In the genomic region with DNA sequence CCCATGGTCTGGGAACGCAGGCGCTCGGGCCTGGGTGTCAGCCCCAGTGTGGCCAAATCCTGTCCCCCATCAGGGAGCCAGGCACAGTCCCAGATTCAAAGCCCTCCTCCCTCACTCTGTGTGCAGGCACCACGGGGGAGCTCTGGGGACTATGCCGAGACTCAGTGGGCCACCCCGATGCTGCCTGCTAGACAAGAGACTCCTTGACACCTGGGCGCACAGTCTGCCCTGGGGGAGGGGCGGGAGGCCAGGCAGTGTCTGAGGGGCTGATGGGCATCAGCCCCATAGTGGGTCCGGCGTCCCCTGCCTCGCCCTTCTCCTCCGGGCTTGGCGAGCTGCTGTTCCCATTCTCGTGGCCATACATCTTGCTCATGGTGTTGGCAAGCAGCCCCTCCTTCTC, we compare ENCODE assay signal across 36 cellular contexts. TPM values are rescaled to one million over a fixed set of nuclear protein-coding genes. Genes with fewer than 3 reads are reported as not detected.
"Had no signal": no experiment of that assay in that cellular context is flagged by ENCODE, and none has a peak within 500 bp of the region (broad histone marks: within the 10 kb centered on the region; RNA-seq: fewer than 3 reads in every experiment).

No MANE protein-coding gene starts in this region.

- ATAC-seq: activated CD8-positive, alpha-beta memory T cell treated with anti-CD3 and anti-CD28 coated beads, Interleukin-2, amount 10 ng/mL, durations not matched to agents 7 days and 5 days had no signal

- H3K4me1 ChIP-seq: ascending aorta had no signal

- H2AFZ ChIP-seq: PC-9 had no signal

- H3K4me3 ChIP-seq: ascending aorta, cardiac muscle cell, PC-9 had no signal

- H3K4me2 ChIP-seq: KMS-11, PC-9 had no signal

- H3K4me1 Mint-ChIP-seq: activated naive CD8-positive, alpha-beta T cell treated with anti-CD3 and anti-CD28 coated beads, Interleukin-2, amount 10 ng/mL, durations not matched to agents 7 days and 5 days had no signal

- DNase-seq: activated CD4-positive, alpha-beta memory T cell treated with anti-CD3 and anti-CD28 coated beads, Interleukin-2, amount 10 ng/mL, durations not matched to agents 7 days and 5 days; activated CD4-positive, alpha-beta T cell treated with anti-CD3 and anti-CD28 coated beads for 1 hour; activated CD4-positive, alpha-beta T cell treated with anti-CD3 and anti-CD28 coated beads for 48 hours; activated CD4-positive, CD25-positive, alpha-beta regulatory T cell; activated CD8-positive, alpha-beta memory T cell treated with anti-CD3 and anti-CD28 coated beads for 24 hours; activated CD8-positive, alpha-beta memory T cell treated with anti-CD3 and anti-CD28 coated beads, Interleukin-2, amount 10 ng/mL, durations not matched to agents 7 days and 5 days; activated CD8-positive, alpha-beta memory T cell treated with anti-CD3 and anti-CD28 coated beads, Interleukin-2, amount 50 U/mL, for 48 hours; activated effector memory CD4-positive, alpha-beta T cell treated with Interleukin-2 at 50 U/mL for 16 hours; activated naive CD8-positive, alpha-beta T cell treated with anti-CD3 and anti-CD28 coated beads, Interleukin-2, amount 10 ng/mL, durations not matched to agents 7 days and 5 days; activated T-cell treated with anti-CD3 and anti-CD28 coated beads, Interleukin-2, amount 50 U/mL, for 48 hours; amygdala; MM.1S; MV-4-11; NCI-H1092; NCI-H1436 treated with DMSO at 0.1 percent for 48 hours; NCI-H1694 treated with DMSO at 0.1 percent for 48 hours; NCI-H2029; NCI-H2171; NCI-H510A; NCI-H526; NCI-H748 treated with DMSO at 0.1 percent for 48 hours; NK-92 treated with Interleukin-12 subunit alpha and Interleukin-12 subunit beta, amount 100 ng/mL, for 24 hours; PC-9; Right ventricle myocardium superior; T1000; WERI-Rb-1 had no signal

- H3K36me3 ChIP-seq: ascending aorta, cardiac muscle cell, WERI-Rb-1 had no signal

- H3K27me3 Mint-ChIP-seq: activated naive CD4-positive, alpha-beta T cell treated with anti-CD3 and anti-CD28 coated beads, Interleukin-2, amount 50 U/mL, for 24 hours had no signal

- H3K9me3 Mint-ChIP-seq: activated CD4-positive, alpha-beta memory T cell treated with anti-CD3 and anti-CD28 coated beads, Interleukin-2, amount 10 ng/mL, durations not matched to agents 7 days and 5 days; activated naive CD4-positive, alpha-beta T cell treated with anti-CD3 and anti-CD28 coated beads, Interleukin-2, amount 50 U/mL, for 24 hours; activated naive CD8-positive, alpha-beta T cell treated with anti-CD3 and anti-CD28 coated beads, Interleukin-2, amount 10 ng/mL, durations not matched to agents 7 days and 5 days had no signal

- H3K9me3 ChIP-seq: ascending aorta had no signal

- H3K36me3 Mint-ChIP-seq: activated CD8-positive, alpha-beta memory T cell treated with anti-CD3 and anti-CD28 coated beads, Interleukin-2, amount 10 ng/mL, durations not matched to agents 7 days and 5 days; activated naive CD4-positive, alpha-beta T cell treated with anti-CD3 and anti-CD28 coated beads, Interleukin-2, amount 50 U/mL, for 24 hours; activated naive CD8-positive, alpha-beta T cell treated with anti-CD3 and anti-CD28 coated beads, Interleukin-2, amount 10 ng/mL, durations not matched to agents 7 days and 5 days had no signal

- H3K27me3 ChIP-seq: ascending aorta, cardiac muscle cell had no signal

- H3K27ac Mint-ChIP-seq: activated CD4-positive, alpha-beta memory T cell treated with anti-CD3 and anti-CD28 coated beads, Interleukin-2, amount 10 ng/mL, durations not matched to agents 7 days and 5 days; activated CD8-positive, alpha-beta memory T cell treated with anti-CD3 and anti-CD28 coated beads, Interleukin-2, amount 10 ng/mL, durations not matched to agents 7 days and 5 days; activated naive CD4-positive, alpha-beta T cell treated with anti-CD3 and anti-CD28 coated beads, Interleukin-2, amount 50 U/mL, for 24 hours; activated naive CD8-positive, alpha-beta T cell treated with anti-CD3 and anti-CD28 coated beads, Interleukin-2, amount 10 ng/mL, durations not matched to agents 7 days and 5 days had no signal

- H3K27ac ChIP-seq: ascending aorta, cardiac muscle cell, KMS-11, PC-9, RWPE1, WERI-Rb-1 had no signal

- H3K4me3 Mint-ChIP-seq: activated CD4-positive, alpha-beta memory T cell treated with anti-CD3 and anti-CD28 coated beads, Interleukin-2, amount 10 ng/mL, durations not matched to agents 7 days and 5 days; activated CD8-positive, alpha-beta memory T cell treated with anti-CD3 and anti-CD28 coated beads, Interleukin-2, amount 10 ng/mL, durations not matched to agents 7 days and 5 days; activated naive CD4-positive, alpha-beta T cell treated with anti-CD3 and anti-CD28 coated beads, Interleukin-2, amount 50 U/mL, for 24 hours; activated naive CD8-positive, alpha-beta T cell treated with anti-CD3 and anti-CD28 coated beads, Interleukin-2, amount 10 ng/mL, durations not matched to agents 7 days and 5 days had no signal

- H3K9ac ChIP-seq: KMS-11 had no signal

RNA-seq across cellular contexts. Expression of a gene that starts 8.5 kb away (rescaled TPM):
- total RNA-seq: ascending aorta, cardiac muscle cell, LHCN-M2, PC-9 had no signal

RNA-seq across cellular contexts. Expression of a gene that starts 21.9 kb away (rescaled TPM):
- total RNA-seq: activated CD4-positive, alpha-beta memory T cell treated with anti-CD3 and anti-CD28 coated beads, Interleukin-2, amount 10 ng/mL, durations not matched to agents 7 days and 5 days; activated CD8-positive, alpha-beta memory T cell treated with anti-CD3 and anti-CD28 coated beads, Interleukin-2, amount 10 ng/mL, durations not matched to agents 7 days and 5 days; activated naive CD8-positive, alpha-beta T cell treated with anti-CD3 and anti-CD28 coated beads, Interleukin-2, amount 10 ng/mL, durations not matched to agents 7 days and 5 days; ascending aorta; cardiac muscle cell; LHCN-M2; PC-9; Right ventricle myocardium superior; T-helper 1 cell treated with Interleukin-12 subunit alpha and Interleukin-12 subunit beta and Interleukin-4 antibody, amounts not matched to agents 30 ng/mL and 1 ng/mL, for 36 hours; T-helper 2 cell treated with Interferon-gamma antibody and Interleukin-4, amounts not matched to agents 100 ng/mL and 5 ng/mL, for 36 hours had no signal
- polyA plus RNA-seq: adipose tissue, cardiac muscle cell had no signal

RNA-seq across cellular contexts. Expression of a gene that starts 29.5 kb away (rescaled TPM):
- total RNA-seq: activated CD4-positive, alpha-beta memory T cell treated with anti-CD3 and anti-CD28 coated beads, Interleukin-2, amount 10 ng/mL, durations not matched to agents 7 days and 5 days; activated CD8-positive, alpha-beta memory T cell treated with anti-CD3 and anti-CD28 coated beads, Interleukin-2, amount 10 ng/mL, durations not matched to agents 7 days and 5 days; activated naive CD8-positive, alpha-beta T cell treated with anti-CD3 and anti-CD28 coated beads, Interleukin-2, amount 10 ng/mL, durations not matched to agents 7 days and 5 days; ascending aorta; cardiac muscle cell; LHCN-M2; OCI-LY7; PC-9; Right ventricle myocardium superior; T-helper 1 cell treated with Interleukin-12 subunit alpha and Interleukin-12 subunit beta and Interleukin-4 antibody, amounts not matched to agents 30 ng/mL and 1 ng/mL, for 36 hours; T-helper 2 cell treated with Interferon-gamma antibody and Interleukin-4, amounts not matched to agents 100 ng/mL and 5 ng/mL, for 36 hours had no signal
- polyA plus RNA-seq: adipose tissue, cardiac muscle cell had no signal

RNA-seq across cellular contexts. Expression of a gene that starts 32.1 kb away (rescaled TPM):
- total RNA-seq: activated naive CD8-positive, alpha-beta T cell treated with anti-CD3 and anti-CD28 coated beads, Interleukin-2, amount 10 ng/mL, durations not matched to agents 7 days and 5 days had no signal
- polyA plus RNA-seq: cardiac muscle cell had no signal

RNA-seq across cellular contexts. Expression of a gene that starts 44.2 kb away (rescaled TPM):
- total RNA-seq: activated CD4-positive, alpha-beta memory T cell treated with anti-CD3 and anti-CD28 coated beads, Interleukin-2, amount 10 ng/mL, durations not matched to agents 7 days and 5 days; activated CD8-positive, alpha-beta memory T cell treated with anti-CD3 and anti-CD28 coated beads, Interleukin-2, amount 10 ng/mL, durations not matched to agents 7 days and 5 days; activated naive CD8-positive, alpha-beta T cell treated with anti-CD3 and anti-CD28 coated beads, Interleukin-2, amount 10 ng/mL, durations not matched to agents 7 days and 5 days; ascending aorta; cardiac muscle cell; LHCN-M2; OCI-LY7; PC-9; Right ventricle myocardium superior; T-helper 1 cell treated with Interleukin-12 subunit alpha and Interleukin-12 subunit beta and Interleukin-4 antibody, amounts not matched to agents 30 ng/mL and 1 ng/mL, for 36 hours; T-helper 2 cell treated with Interferon-gamma antibody and Interleukin-4, amounts not matched to agents 100 ng/mL and 5 ng/mL, for 36 hours had no signal
- polyA plus RNA-seq: adipose tissue, cardiac muscle cell had no signal
